ENCODE assay signal across 8 cellular contexts in genomic region chr22:29820941-29821789, GRCh38. TPM values are rescaled to one million over a fixed set of nuclear protein-coding genes. Genes with fewer than 3 reads are reported as not detected.
DNase-seq lines count a peak whose midpoint lies in the region; ATAC-seq and TF ChIP-seq lines count a peak whose summit lies in the region.

No MANE protein-coding gene starts in this region.

- H3K4me3 ChIP-seq in fibroblast of mammary gland (ENCODE audit: control insufficient read depth, low read depth, low read length), result no peak overlapping the region

- peak; percentile 86 for ATAC-seq in GM21529 (IDR thresholded peaks at IDR 0.05; ENCODE audit: unreplicated experiment)

- peak; percentile 83 for DNase-seq in DMS 273 (lab: John Stamatoyannopoulos, UW; ENCODE audit: unreplicated experiment)
- peak; percentile 61 for DNase-seq in NCI-H1048 (lab: John Stamatoyannopoulos, UW)
- peak; percentile 57 for DNase-seq in T1000 (lab: John Stamatoyannopoulos, UW)
- DNase-seq in fibroblast of mammary gland (ENCODE audit: low read depth), result peak; percentile 86
- DNase-seq in pulmonary artery endothelial cell (ENCODE audit: low read depth, low spot score), result peak; percentile 68
- no peak for DNase-seq in iPS-NIHi7 (ENCODE audit: extremely low spot score)
- no peak for DNase-seq in COLO829 (ENCODE audit: low spot score)

- TF ChIP-seq CTCF in fibroblast of mammary gland (conservative IDR thresholded peaks at IDR 0.05; ENCODE audit: control insufficient read depth, insufficient read depth, low read depth, low read length), result no peak

RNA-seq across cellular contexts. Expression of gene ASCC2, which starts 16.9 kb away (rescaled TPM):
- total RNA-seq in pulmonary artery endothelial cell, result 26.8 and 28.8 TPM in 2 replicates

RNA-seq across cellular contexts. Expression of gene UQCR10, which starts 54.0 kb away (rescaled TPM):
- total RNA-seq in pulmonary artery endothelial cell, result 78.0 and 83.1 TPM in 2 replicates

RNA-seq across cellular contexts. Expression of gene ZMAT5, which starts 54.4 kb away (rescaled TPM):
- 19.1 and 19.7 TPM in 2 replicates for total RNA-seq in pulmonary artery endothelial cell

Comparison
In these comparisons a context has a peak if more than half of its experiments do, and no peak if none do; other contexts are left out.
1. DNase-seq: peak in DMS 273 (single experiment), NCI-H1048 (single experiment), T1000 (single experiment), fibroblast of mammary gland (single experiment) and pulmonary artery endothelial cell (single experiment); none in iPS-NIHi7 (single experiment) and COLO829 (single experiment).